1 cellular context compared by ENCODE assay signal in the genomic region with DNA sequence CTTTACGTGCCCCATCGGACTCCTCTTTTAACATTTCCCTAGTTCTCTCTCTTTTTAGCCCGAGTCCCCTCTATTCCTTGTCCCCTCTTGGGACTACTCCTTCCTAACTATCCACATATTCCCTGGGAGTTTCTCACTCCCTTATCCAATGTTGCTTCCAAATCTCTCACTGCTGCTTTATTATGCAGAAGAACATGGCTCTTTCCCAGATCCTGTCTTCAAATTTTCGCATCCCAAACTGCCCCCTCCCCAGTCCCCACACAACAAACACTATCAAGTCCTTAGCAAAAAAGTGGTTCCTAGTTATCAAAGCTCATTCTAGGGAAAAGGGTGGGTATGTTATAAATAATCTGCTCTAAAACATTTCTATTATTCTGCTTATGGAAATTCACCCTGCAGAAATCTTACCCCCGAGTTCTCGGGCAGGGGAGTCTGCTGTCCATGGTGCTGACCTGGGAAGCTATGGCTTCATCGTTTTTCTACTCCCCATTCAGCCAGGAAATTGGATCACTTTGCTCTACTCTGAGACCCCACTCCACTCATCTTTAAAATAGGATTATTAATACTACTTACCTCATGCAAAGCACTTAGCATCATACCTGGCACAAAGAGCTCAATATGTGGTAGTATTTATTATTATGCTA.
TF ChIP-seq lines count a peak whose summit lies in the region.

No MANE protein-coding gene starts in this region.

TF ChIP-seq in HepG2, 621 proteins besides CTCF, POLR2A, EP300 and RAD21 (continued from another document and continues in another):
- TF ChIP-seq POLR2AphosphoS5 (IDR thresholded peaks at IDR 0.05; ENCODE audit: low read depth, low read length) (no peak), MEF2D (CRISPR knock-in tag; IDR thresholded peaks at IDR 0.05) (peak; percentile 67), ZNF251 (CRISPR knock-in tag; IDR thresholded peaks at IDR 0.05) (no peak), SUZ12 (IDR thresholded peaks at IDR 0.05; ENCODE audit: low read depth, low read length) (no peak), KLF15 (CRISPR knock-in tag; IDR thresholded peaks at IDR 0.05; ENCODE audit: borderline replicate concordance) (peak; percentile 47; the same call in 1 of the 2 replicates), ZNF562 (CRISPR knock-in tag; IDR thresholded peaks at IDR 0.05; ENCODE audit: borderline replicate concordance) (no peak), ZNF33A (CRISPR knock-in tag; IDR thresholded peaks at IDR 0.05; ENCODE audit: borderline replicate concordance) (no peak), MEIS2 (CRISPR knock-in tag; IDR thresholded peaks at IDR 0.05) (no peak), ZBTB20 (CRISPR knock-in tag; IDR thresholded peaks at IDR 0.05; ENCODE audit: borderline replicate concordance, low read depth) (peak; percentile 48; the same call in 1 of the 2 replicates), CENPT (CRISPR knock-in tag; IDR thresholded peaks at IDR 0.05; ENCODE audit: low read depth) (no peak), NFE2L1 (CRISPR knock-in tag; IDR thresholded peaks at IDR 0.05; ENCODE audit: borderline replicate concordance) (no peak), KDM6A (CRISPR knock-in tag; IDR thresholded peaks at IDR 0.05; ENCODE audit: low read depth) (no peak), PITX1 (CRISPR knock-in tag; IDR thresholded peaks at IDR 0.05) (no peak), TCF12 (IDR thresholded peaks at IDR 0.05) (no peak), TCF12 (CRISPR knock-in tag; IDR thresholded peaks at IDR 0.05) (no peak), MIXL1 (CRISPR knock-in tag; IDR thresholded peaks at IDR 0.05) (peak; percentile 58; the same call in 1 of the 2 replicates), PAX8 (CRISPR knock-in tag; IDR thresholded peaks at IDR 0.05; ENCODE audit: borderline replicate concordance) (no peak), ZNF121 (CRISPR knock-in tag; IDR thresholded peaks at IDR 0.05) (no peak), YY1 (IDR thresholded peaks at IDR 0.05; ENCODE audit: insufficient read depth, insufficient replicate concordance, low read depth, low read length) (no peak), NFATC3 (CRISPR knock-in tag; IDR thresholded peaks at IDR 0.05) (no peak), SAP130 (CRISPR knock-in tag; IDR thresholded peaks at IDR 0.05; ENCODE audit: low read depth) (0 out of 2 replicates have a peak, but pooled peaks have one; percentile 47), HNRNPH1 (optimal IDR thresholded peaks at IDR 0.05; ENCODE audit: low read depth, low read length) (no peak), ZNF501 (CRISPR knock-in tag; IDR thresholded peaks at IDR 0.05) (no peak), AGO2 (optimal IDR thresholded peaks at IDR 0.05; ENCODE audit: low read depth, low read length) (no peak), MAFF (IDR thresholded peaks at IDR 0.05; ENCODE audit: low read depth, low read length) (no peak), ZNF598 (CRISPR knock-in tag; IDR thresholded peaks at IDR 0.05; ENCODE audit: borderline replicate concordance) (no peak), ZFAT (CRISPR knock-in tag; conservative IDR thresholded peaks at IDR 0.05) (no peak), ZNF678 (CRISPR knock-in tag; IDR thresholded peaks at IDR 0.05) (no peak), SAFB2 (CRISPR knock-in tag; IDR thresholded peaks at IDR 0.05; ENCODE audit: borderline replicate concordance, low read depth) (no peak), NFIB (CRISPR knock-in tag; IDR thresholded peaks at IDR 0.05; ENCODE audit: borderline replicate concordance) (no peak), PHF8 (CRISPR knock-in tag; IDR thresholded peaks at IDR 0.05) (no peak), ZNF577 (CRISPR knock-in tag; IDR thresholded peaks at IDR 0.05; ENCODE audit: borderline replicate concordance, low read depth) (no peak), SP5 (CRISPR knock-in tag; IDR thresholded peaks at IDR 0.05; ENCODE audit: borderline replicate concordance, low read depth) (no peak), SP4 (CRISPR knock-in tag; IDR thresholded peaks at IDR 0.05) (no peak)
- TF ChIP-seq, protein P1, sequence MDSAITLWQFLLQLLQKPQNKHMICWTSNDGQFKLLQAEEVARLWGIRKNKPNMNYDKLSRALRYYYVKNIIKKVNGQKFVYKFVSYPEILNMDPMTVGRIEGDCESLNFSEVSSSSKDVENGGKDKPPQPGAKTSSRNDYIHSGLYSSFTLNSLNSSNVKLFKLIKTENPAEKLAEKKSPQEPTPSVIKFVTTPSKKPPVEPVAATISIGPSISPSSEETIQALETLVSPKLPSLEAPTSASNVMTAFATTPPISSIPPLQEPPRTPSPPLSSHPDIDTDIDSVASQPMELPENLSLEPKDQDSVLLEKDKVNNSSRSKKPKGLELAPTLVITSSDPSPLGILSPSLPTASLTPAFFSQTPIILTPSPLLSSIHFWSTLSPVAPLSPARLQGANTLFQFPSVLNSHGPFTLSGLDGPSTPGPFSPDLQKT (CRISPR knock-in tag; IDR thresholded peaks at IDR 0.05; ENCODE audit: borderline replicate concordance) = no peak
- TF ChIP-seq, protein P2, sequence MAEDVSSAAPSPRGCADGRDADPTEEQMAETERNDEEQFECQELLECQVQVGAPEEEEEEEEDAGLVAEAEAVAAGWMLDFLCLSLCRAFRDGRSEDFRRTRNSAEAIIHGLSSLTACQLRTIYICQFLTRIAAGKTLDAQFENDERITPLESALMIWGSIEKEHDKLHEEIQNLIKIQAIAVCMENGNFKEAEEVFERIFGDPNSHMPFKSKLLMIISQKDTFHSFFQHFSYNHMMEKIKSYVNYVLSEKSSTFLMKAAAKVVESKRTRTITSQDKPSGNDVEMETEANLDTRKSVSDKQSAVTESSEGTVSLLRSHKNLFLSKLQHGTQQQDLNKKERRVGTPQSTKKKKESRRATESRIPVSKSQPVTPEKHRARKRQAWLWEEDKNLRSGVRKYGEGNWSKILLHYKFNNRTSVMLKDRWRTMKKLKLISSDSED (CRISPR knock-in tag; IDR thresholded peaks at IDR 0.05) = no peak
- TF ChIP-seq, protein P3, sequence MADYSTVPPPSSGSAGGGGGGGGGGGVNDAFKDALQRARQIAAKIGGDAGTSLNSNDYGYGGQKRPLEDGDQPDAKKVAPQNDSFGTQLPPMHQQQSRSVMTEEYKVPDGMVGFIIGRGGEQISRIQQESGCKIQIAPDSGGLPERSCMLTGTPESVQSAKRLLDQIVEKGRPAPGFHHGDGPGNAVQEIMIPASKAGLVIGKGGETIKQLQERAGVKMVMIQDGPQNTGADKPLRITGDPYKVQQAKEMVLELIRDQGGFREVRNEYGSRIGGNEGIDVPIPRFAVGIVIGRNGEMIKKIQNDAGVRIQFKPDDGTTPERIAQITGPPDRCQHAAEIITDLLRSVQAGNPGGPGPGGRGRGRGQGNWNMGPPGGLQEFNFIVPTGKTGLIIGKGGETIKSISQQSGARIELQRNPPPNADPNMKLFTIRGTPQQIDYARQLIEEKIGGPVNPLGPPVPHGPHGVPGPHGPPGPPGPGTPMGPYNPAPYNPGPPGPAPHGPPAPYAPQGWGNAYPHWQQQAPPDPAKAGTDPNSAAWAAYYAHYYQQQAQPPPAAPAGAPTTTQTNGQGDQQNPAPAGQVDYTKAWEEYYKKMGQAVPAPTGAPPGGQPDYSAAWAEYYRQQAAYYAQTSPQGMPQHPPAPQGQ (CRISPR knock-in tag; IDR thresholded peaks at IDR 0.05; ENCODE audit: borderline replicate concordance) = no peak
- TF ChIP-seq, protein P4, sequence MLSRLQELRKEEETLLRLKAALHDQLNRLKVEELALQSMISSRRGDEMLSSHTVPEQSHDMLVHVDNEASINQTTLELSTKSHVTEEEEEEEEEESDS (CRISPR knock-in tag; IDR thresholded peaks at IDR 0.05; ENCODE audit: borderline replicate concordance) = no peak
- TF ChIP-seq, protein P5, sequence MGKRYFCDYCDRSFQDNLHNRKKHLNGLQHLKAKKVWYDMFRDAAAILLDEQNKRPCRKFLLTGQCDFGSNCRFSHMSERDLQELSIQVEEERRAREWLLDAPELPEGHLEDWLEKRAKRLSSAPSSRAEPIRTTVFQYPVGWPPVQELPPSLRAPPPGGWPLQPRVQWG (CRISPR knock-in tag; IDR thresholded peaks at IDR 0.05; ENCODE audit: borderline replicate concordance, low read depth) = no peak
- TF ChIP-seq, protein P6, sequence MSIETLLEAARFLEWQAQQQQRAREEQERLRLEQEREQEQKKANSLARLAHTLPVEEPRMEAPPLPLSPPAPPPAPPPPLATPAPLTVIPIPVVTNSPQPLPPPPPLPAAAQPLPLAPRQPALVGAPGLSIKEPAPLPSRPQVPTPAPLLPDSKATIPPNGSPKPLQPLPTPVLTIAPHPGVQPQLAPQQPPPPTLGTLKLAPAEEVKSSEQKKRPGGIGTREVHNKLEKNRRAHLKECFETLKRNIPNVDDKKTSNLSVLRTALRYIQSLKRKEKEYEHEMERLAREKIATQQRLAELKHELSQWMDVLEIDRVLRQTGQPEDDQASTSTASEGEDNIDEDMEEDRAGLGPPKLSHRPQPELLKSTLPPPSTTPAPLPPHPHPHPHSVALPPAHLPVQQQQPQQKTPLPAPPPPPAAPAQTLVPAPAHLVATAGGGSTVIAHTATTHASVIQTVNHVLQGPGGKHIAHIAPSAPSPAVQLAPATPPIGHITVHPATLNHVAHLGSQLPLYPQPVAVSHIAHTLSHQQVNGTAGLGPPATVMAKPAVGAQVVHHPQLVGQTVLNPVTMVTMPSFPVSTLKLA (IDR thresholded peaks at IDR 0.05) = no peak
- TF ChIP-seq, protein P7, sequence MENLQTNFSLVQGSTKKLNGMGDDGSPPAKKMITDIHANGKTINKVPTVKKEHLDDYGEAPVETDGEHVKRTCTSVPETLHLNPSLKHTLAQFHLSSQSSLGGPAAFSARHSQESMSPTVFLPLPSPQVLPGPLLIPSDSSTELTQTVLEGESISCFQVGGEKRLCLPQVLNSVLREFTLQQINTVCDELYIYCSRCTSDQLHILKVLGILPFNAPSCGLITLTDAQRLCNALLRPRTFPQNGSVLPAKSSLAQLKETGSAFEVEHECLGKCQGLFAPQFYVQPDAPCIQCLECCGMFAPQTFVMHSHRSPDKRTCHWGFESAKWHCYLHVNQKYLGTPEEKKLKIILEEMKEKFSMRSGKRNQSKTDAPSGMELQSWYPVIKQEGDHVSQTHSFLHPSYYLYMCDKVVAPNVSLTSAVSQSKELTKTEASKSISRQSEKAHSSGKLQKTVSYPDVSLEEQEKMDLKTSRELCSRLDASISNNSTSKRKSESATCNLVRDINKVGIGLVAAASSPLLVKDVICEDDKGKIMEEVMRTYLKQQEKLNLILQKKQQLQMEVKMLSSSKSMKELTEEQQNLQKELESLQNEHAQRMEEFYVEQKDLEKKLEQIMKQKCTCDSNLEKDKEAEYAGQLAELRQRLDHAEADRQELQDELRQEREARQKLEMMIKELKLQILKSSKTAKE (CRISPR knock-in tag; IDR thresholded peaks at IDR 0.05; ENCODE audit: borderline replicate concordance) = no peak
- TF ChIP-seq, protein P8, sequence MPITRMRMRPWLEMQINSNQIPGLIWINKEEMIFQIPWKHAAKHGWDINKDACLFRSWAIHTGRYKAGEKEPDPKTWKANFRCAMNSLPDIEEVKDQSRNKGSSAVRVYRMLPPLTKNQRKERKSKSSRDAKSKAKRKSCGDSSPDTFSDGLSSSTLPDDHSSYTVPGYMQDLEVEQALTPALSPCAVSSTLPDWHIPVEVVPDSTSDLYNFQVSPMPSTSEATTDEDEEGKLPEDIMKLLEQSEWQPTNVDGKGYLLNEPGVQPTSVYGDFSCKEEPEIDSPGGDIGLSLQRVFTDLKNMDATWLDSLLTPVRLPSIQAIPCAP (CRISPR knock-in tag; IDR thresholded peaks at IDR 0.05; ENCODE audit: low read depth) = no peak
- TF ChIP-seq, protein P9, sequence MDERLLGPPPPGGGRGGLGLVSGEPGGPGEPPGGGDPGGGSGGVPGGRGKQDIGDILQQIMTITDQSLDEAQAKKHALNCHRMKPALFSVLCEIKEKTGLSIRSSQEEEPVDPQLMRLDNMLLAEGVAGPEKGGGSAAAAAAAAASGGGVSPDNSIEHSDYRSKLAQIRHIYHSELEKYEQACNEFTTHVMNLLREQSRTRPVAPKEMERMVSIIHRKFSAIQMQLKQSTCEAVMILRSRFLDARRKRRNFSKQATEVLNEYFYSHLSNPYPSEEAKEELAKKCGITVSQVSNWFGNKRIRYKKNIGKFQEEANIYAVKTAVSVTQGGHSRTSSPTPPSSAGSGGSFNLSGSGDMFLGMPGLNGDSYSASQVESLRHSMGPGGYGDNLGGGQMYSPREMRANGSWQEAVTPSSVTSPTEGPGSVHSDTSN (CRISPR knock-in tag; IDR thresholded peaks at IDR 0.05) = no peak
- TF ChIP-seq, protein P10, sequence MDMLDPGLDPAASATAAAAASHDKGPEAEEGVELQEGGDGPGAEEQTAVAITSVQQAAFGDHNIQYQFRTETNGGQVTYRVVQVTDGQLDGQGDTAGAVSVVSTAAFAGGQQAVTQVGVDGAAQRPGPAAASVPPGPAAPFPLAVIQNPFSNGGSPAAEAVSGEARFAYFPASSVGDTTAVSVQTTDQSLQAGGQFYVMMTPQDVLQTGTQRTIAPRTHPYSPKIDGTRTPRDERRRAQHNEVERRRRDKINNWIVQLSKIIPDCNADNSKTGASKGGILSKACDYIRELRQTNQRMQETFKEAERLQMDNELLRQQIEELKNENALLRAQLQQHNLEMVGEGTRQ (IDR thresholded peaks at IDR 0.05; ENCODE audit: low read depth, low read length) = no peak
- TF ChIP-seq, protein P10 (CRISPR knock-in tag; IDR thresholded peaks at IDR 0.05; ENCODE audit: borderline replicate concordance) = no peak
- TF ChIP-seq, protein P11, sequence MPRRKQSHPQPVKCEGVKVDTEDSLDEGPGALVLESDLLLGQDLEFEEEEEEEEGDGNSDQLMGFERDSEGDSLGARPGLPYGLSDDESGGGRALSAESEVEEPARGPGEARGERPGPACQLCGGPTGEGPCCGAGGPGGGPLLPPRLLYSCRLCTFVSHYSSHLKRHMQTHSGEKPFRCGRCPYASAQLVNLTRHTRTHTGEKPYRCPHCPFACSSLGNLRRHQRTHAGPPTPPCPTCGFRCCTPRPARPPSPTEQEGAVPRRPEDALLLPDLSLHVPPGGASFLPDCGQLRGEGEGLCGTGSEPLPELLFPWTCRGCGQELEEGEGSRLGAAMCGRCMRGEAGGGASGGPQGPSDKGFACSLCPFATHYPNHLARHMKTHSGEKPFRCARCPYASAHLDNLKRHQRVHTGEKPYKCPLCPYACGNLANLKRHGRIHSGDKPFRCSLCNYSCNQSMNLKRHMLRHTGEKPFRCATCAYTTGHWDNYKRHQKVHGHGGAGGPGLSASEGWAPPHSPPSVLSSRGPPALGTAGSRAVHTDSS (CRISPR knock-in tag; conservative IDR thresholded peaks at IDR 0.05) = no peak
- TF ChIP-seq, protein P12, sequence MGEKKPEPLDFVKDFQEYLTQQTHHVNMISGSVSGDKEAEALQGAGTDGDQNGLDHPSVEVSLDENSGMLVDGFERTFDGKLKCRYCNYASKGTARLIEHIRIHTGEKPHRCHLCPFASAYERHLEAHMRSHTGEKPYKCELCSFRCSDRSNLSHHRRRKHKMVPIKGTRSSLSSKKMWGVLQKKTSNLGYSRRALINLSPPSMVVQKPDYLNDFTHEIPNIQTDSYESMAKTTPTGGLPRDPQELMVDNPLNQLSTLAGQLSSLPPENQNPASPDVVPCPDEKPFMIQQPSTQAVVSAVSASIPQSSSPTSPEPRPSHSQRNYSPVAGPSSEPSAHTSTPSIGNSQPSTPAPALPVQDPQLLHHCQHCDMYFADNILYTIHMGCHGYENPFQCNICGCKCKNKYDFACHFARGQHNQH (CRISPR knock-in tag; IDR thresholded peaks at IDR 0.05) = peak; percentile 81; the same call in 1 of the 2 replicates
- TF ChIP-seq, protein P13, sequence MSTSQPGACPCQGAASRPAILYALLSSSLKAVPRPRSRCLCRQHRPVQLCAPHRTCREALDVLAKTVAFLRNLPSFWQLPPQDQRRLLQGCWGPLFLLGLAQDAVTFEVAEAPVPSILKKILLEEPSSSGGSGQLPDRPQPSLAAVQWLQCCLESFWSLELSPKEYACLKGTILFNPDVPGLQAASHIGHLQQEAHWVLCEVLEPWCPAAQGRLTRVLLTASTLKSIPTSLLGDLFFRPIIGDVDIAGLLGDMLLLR (CRISPR knock-in tag; IDR thresholded peaks at IDR 0.05) = no peak
